ENCODE assay signal across 9 cellular contexts in the genomic region with DNA sequence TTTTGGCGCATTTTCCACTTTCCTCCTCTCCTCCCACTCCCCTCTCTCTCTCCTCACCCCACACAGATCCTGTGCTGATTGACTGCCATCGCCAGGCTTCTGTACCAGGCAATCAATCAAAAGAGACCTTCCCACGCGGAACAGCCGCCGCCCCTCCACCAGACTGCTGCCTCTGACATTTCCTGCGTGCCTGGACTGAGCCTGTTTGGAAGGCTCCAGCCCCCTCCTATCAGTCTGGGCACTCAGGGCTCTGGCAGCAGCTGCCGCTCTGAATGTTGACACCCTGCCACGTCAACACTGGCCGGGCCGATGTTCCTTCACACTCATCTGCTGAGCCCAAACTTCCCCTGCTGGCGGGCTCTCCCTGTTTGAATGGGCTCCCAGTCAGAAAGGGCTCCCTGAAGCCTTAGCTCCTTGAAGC.
DNase-seq lines count a peak whose midpoint lies in the region; ATAC-seq lines count a peak whose summit lies in the region.
"Had no signal": no experiment of that assay in that cellular context is flagged by ENCODE, and none has a peak within 500 bp of the region (broad histone marks: within the 10 kb centered on the region; RNA-seq: fewer than 3 reads in every experiment).

No MANE protein-coding gene starts in this region.

- no peaks in the 10 kb centered on the region for H3K27me3 ChIP-seq in effector memory CD4-positive, alpha-beta T cell (replicated peaks; ENCODE audit: control insufficient read depth, insufficient read depth, low read length, poor library complexity, severe bottlenecking)
- no peaks in the 10 kb centered on the region for H3K27me3 ChIP-seq in CD8-positive, alpha-beta memory T cell (ENCODE audit: insufficient read depth, low read length, poor library complexity, severe bottlenecking)

- POLR2A ChIA-PET in CD8-positive, alpha-beta memory T cell (lab: Charles Lee), result no interaction called here

- H3K36me3 Mint-ChIP-seq in naive B cell, result no peaks in the 10 kb centered on the region
- H3K36me3 Mint-ChIP-seq in CD8-positive, alpha-beta memory T cell, result no peaks in the 10 kb centered on the region

- H3K27me3 Mint-ChIP-seq in naive B cell, result peaks cover 0 to 24% (median 13%) of the 10 kb centered on the region in 3 donors
- H3K27me3 Mint-ChIP-seq in CD8-positive, alpha-beta memory T cell, result peaks cover 6 to 12% of the 10 kb centered on the region in 2 donors

- H3K4me3 ChIP-seq in effector memory CD4-positive, alpha-beta T cell (ENCODE audit: insufficient read depth, low read depth, low read length, poor library complexity, severe bottlenecking), result no peak overlapping the region
- H3K4me3 ChIP-seq in CD8-positive, alpha-beta memory T cell (ENCODE audit: low read length), result no peak overlapping the region

- no peaks in the 10 kb centered on the region for H3K36me3 ChIP-seq in effector memory CD4-positive, alpha-beta T cell (ENCODE audit: control insufficient read depth, insufficient read depth, low read length)
- H3K36me3 ChIP-seq in CD8-positive, alpha-beta memory T cell (ENCODE audit: insufficient read depth, low read length), result no peaks in the 10 kb centered on the region

- H3K4me1 Mint-ChIP-seq in naive B cell, result peaks cover 13 to 21% (median 20%) of the 10 kb centered on the region in 3 donors
- H3K4me1 Mint-ChIP-seq in CD8-positive, alpha-beta memory T cell, result peaks cover 0 to 10% (median 6%) of the 10 kb centered on the region in 3 donors

- H3K27ac Mint-ChIP-seq in naive B cell, result peak overlapping the region in 4 of 6 donors; percentile 50 to 71 (median 60)
- H3K27ac Mint-ChIP-seq in CD8-positive, alpha-beta memory T cell, result peak overlapping the region in 1 of 8 donors; percentile 40

- DNase-seq in Ammon's horn (ENCODE audit: low spot score) (peak; percentile 77), M059J (ENCODE audit: low read depth) (peak; percentile 56), ecto neural progenitor cell (ENCODE audit: low spot score) (peak; percentile 54), naive B cell (no peak)
- DNase-seq in effector memory CD4-positive, alpha-beta T cell, result no peak
- DNase-seq in NK-92 treated with Interleukin-12 subunit alpha and Interleukin-12 subunit beta, amount 100 ng/mL, for 24 hours (lab: John Stamatoyannopoulos, UW), result no peak
- DNase-seq in CD8-positive, alpha-beta memory T cell, result no peak

- no peaks in the 10 kb centered on the region for H3K4me1 ChIP-seq in effector memory CD4-positive, alpha-beta T cell (ENCODE audit: control insufficient read depth, insufficient read depth, low read length, poor library complexity, severe bottlenecking)
- H3K4me1 ChIP-seq in CD8-positive, alpha-beta memory T cell (ENCODE audit: insufficient read depth, low read length), result no peaks in the 10 kb centered on the region

- CTCF ChIA-PET in CD8-positive, alpha-beta memory T cell (lab: Charles Lee), result no interaction called here

- no peak overlapping the region for H3K27ac ChIP-seq in effector memory CD4-positive, alpha-beta T cell (ENCODE audit: insufficient read depth, low read length, poor library complexity, severe bottlenecking)
- H3K27ac ChIP-seq in CD8-positive, alpha-beta memory T cell (ENCODE audit: low read depth, low read length), result no peak overlapping the region

- ATAC-seq in naive B cell (ENCODE audit: low read depth in 2 of 2), result peak in 1 of 2 donors; percentile 30
- no peak for ATAC-seq in GM19324 (IDR thresholded peaks at IDR 0.05; ENCODE audit: low FRiP score, unreplicated experiment)
- ATAC-seq: left colon had no signal

- H3K4me3 Mint-ChIP-seq in naive B cell, result peak overlapping the region in 3 of 8 donors; percentile 20 to 50 (median 22)
- no peak overlapping the region for H3K4me3 Mint-ChIP-seq in CD8-positive, alpha-beta memory T cell

- H3K9me3 Mint-ChIP-seq in naive B cell, result peaks cover 0 to 7% (median 0%) of the 10 kb centered on the region in 7 donors
- peaks cover 0 to 6% (median 0%) of the 10 kb centered on the region in 5 donors for H3K9me3 Mint-ChIP-seq in CD8-positive, alpha-beta memory T cell

- no peaks in the 10 kb centered on the region for H3K9me3 ChIP-seq in effector memory CD4-positive, alpha-beta T cell (ENCODE audit: control insufficient read depth, low read length)
- H3K9me3 ChIP-seq in CD8-positive, alpha-beta memory T cell (ENCODE audit: low read length), result no peaks in the 10 kb centered on the region

Comparison
In these comparisons a context has a peak if more than half of its experiments do, and no peak if none do; other contexts are left out.
1. DNase-seq: peak in Ammon's horn (single experiment), M059J (single experiment) and ecto neural progenitor cell (single experiment); none in naive B cell (single experiment), effector memory CD4-positive, alpha-beta T cell (0 of 3), NK-92 treated with Interleukin-12 subunit alpha and Interleukin-12 subunit beta, amount 100 ng/mL, for 24 hours (single experiment) and CD8-positive, alpha-beta memory T cell (0 of 5).